10 cellular contexts compared by ENCODE assay signal in genomic region chr22:46239261-46240048, GRCh38. TPM values are rescaled to one million over a fixed set of nuclear protein-coding genes. Genes with fewer than 3 reads are reported as not detected.
DNase-seq lines count a peak whose midpoint lies in the region; ATAC-seq and TF ChIP-seq lines count a peak whose summit lies in the region.
"Had no signal": no experiment of that assay in that cellular context is flagged by ENCODE, and none has a peak within 500 bp of the region (broad histone marks: within the 10 kb centered on the region; RNA-seq: fewer than 3 reads in every experiment).

No MANE protein-coding gene starts in this region.

- H3K4me3 ChIP-seq in DND-41 (ENCODE audit: low read depth in 1 of 2, low read length in 2 of 2), result peak overlapping the region in 1 of 2 experiments; percentile 23; a peak in 1 of 4 replicates
- H3K4me3 ChIP-seq: uterus had no signal

- H3K9me3 ChIP-seq in DND-41 (ENCODE audit: insufficient read depth, low read length, severe bottlenecking), result peaks cover 22% of the 10 kb centered on the region
- H3K9me3 ChIP-seq: Caco-2, uterus had no signal

- H3K27me3 ChIP-seq in DND-41 (ENCODE audit: insufficient read depth, low read length, poor library complexity), result no peaks in the 10 kb centered on the region
- H3K27me3 ChIP-seq: uterus had no signal

- in situ Hi-C loops in GM13977 (cut with MboI; ENCODE audit: low pct_unique_long_range_greater_than_20kb, low sequenced_read_pairs, unreplicated experiment), result no loop called here

- H3K79me2 ChIP-seq in DND-41 (ENCODE audit: insufficient read depth, low read length), result peaks cover 8% of the 10 kb centered on the region
- H3K79me2 ChIP-seq: parathyroid adenoma had no signal

- H3K27ac ChIP-seq in DND-41 (ENCODE audit: low read length), result peak overlapping the region; percentile 98
- H3K27ac ChIP-seq: parathyroid adenoma, uterus had no signal

- peak overlapping the region; percentile 55 for H3K4me2 ChIP-seq in DND-41 (ENCODE audit: insufficient read depth, low read length)

- ATAC-seq in DND-41 (ENCODE audit: insufficient read depth, low read depth), result peak; percentile 84
- ATAC-seq: activated CD4-positive, CD25-positive, alpha-beta regulatory T cell treated with anti-CD3 and anti-CD28 coated beads, Interleukin-2, amount 50 U/mL, for 24 hours had no signal

- H3K36me3 ChIP-seq in DND-41 (ENCODE audit: insufficient read depth, low read length), result peaks cover 63% of the 10 kb centered on the region
- H3K36me3 ChIP-seq: uterus had no signal

- DNase-seq in DND-41 (peak; percentile 96), RPMI8226 (peak; percentile 17), mesenteric fat pad (ENCODE audit: low spot score) (peak; percentile 75), GM13977 (ENCODE audit: low spot score) (no peak), T1000 (lab: John Stamatoyannopoulos, UW) (no peak)
- DNase-seq in activated CD8-positive, alpha-beta memory T cell treated with anti-CD3 and anti-CD28 coated beads, Interleukin-2, amount 50 U/mL, for 48 hours, result no peak
- DNase-seq: Caco-2, uterus had no signal

- H3K9ac ChIP-seq in DND-41 (ENCODE audit: low read depth, low read length), result peak overlapping the region; percentile 58
- H3K9ac ChIP-seq: parathyroid adenoma had no signal

- H3K4me1 ChIP-seq in DND-41 (ENCODE audit: insufficient read depth, low read length), result peaks cover 61% of the 10 kb centered on the region
- H3K4me1 ChIP-seq: parathyroid adenoma, uterus had no signal

- no peaks in the 10 kb centered on the region for H4K20me1 ChIP-seq in DND-41 (ENCODE audit: insufficient read depth, low read length)

- peak overlapping the region; percentile 11; the same call in 1 of the 2 replicates for H2AFZ ChIP-seq in DND-41 (ENCODE audit: low read depth, low read length)
- H2AFZ ChIP-seq: parathyroid adenoma had no signal

- TF ChIP-seq CTCF in DND-41 (IDR thresholded peaks at IDR 0.05; ENCODE audit: borderline replicate concordance, extremely low read depth, low read length, poor library complexity, severe bottlenecking) (no peak), GM13977 (IDR thresholded peaks at IDR 0.05; ENCODE audit: extremely low read depth, insufficient read depth, missing control alignments) (no peak)

RNA-seq across cellular contexts. Expression of gene CDPF1, which starts 10.6 kb away (rescaled TPM):
- total RNA-seq in mesenteric fat pad, result 7.6 TPM

RNA-seq across cellular contexts. Expression of gene PKDREJ, which starts 23.7 kb away (rescaled TPM):
- not detected for total RNA-seq in mesenteric fat pad
- total RNA-seq: Caco-2 had no signal

RNA-seq across cellular contexts. Expression of gene TTC38, which starts 28.4 kb away (rescaled TPM):
- total RNA-seq in mesenteric fat pad, result 39.4 TPM

RNA-seq across cellular contexts. Expression of gene GTSE1, which starts 57.2 kb away (rescaled TPM):
- total RNA-seq in mesenteric fat pad, result 0.39 TPM

Comparison
In these comparisons a context has a peak if more than half of its experiments do, and no peak if none do; other contexts are left out.
1. DNase-seq: peak in DND-41 (single experiment), RPMI8226 (single experiment) and mesenteric fat pad (single experiment); none in GM13977 (single experiment), activated CD8-positive, alpha-beta memory T cell treated with anti-CD3 and anti-CD28 coated beads, Interleukin-2, amount 50 U/mL, for 48 hours (single experiment) and T1000 (single experiment).